ENCODE assay signal across 1 cellular context in genomic region chr18:48933578-48934399, GRCh38.
TF ChIP-seq lines count a peak whose summit lies in the region.

No MANE protein-coding gene starts in this region.

TF ChIP-seq in K562, 482 proteins besides CTCF, POLR2A, EP300 and RAD21 (continued from another document):
- TF ChIP-seq KDM1A (IDR thresholded peaks at IDR 0.05) (peak in 1 of 2 experiments; percentile 48; a peak in 2 of 4 replicates), ZBTB9 (CRISPR knock-in tag; IDR thresholded peaks at IDR 0.05) (no peak), SMARCC2 (IDR thresholded peaks at IDR 0.05; ENCODE audit: low read depth) (no peak), ZEB2 (IDR thresholded peaks at IDR 0.05) (peak; percentile 45; the same call in 1 of the 2 replicates), ARID1B (IDR thresholded peaks at IDR 0.05) (peak; percentile 87), NFE2L1 (tag; IDR thresholded peaks at IDR 0.05; ENCODE audit: borderline replicate concordance, low read depth) (no peak), ZNF395 (CRISPR knock-in tag; IDR thresholded peaks at IDR 0.05) (peak; percentile 69), NUFIP1 (IDR thresholded peaks at IDR 0.05; ENCODE audit: partially characterized antibody) (no peak), GATAD2A (IDR thresholded peaks at IDR 0.05) (0 out of 2 replicates have a peak, but pooled peaks have one; percentile 22), CBFA2T2 (conservative IDR thresholded peaks at IDR 0.05) (peak; percentile 63), ZC3H11A (IDR thresholded peaks at IDR 0.05; ENCODE audit: low read depth, low read length) (no peak), RCOR1 (IDR thresholded peaks at IDR 0.05; ENCODE audit: borderline replicate concordance in 1 of 2, low read depth in 2 of 2, low read length in 2 of 2) (peak in 1 of 2 experiments; percentile 88; a peak in 2 of 4 replicates), ATF3 (IDR thresholded peaks at IDR 0.05) (0 out of 2 replicates have a peak, but pooled peaks have one; percentile 6), ATF3 (CRISPR knock-in tag; conservative IDR thresholded peaks at IDR 0.05) (no peak), RB1 (IDR thresholded peaks at IDR 0.05; ENCODE audit: low read depth) (no peak), ZNF263 (CRISPR knock-in tag; IDR thresholded peaks at IDR 0.05; ENCODE audit: borderline replicate concordance) (0 out of 2 replicates have a peak, but pooled peaks have one; percentile 32), ZNF3 (CRISPR knock-in tag; IDR thresholded peaks at IDR 0.05) (no peak), USF2 (CRISPR knock-in tag; IDR thresholded peaks at IDR 0.05) (no peak), SPI1 (IDR thresholded peaks at IDR 0.05; ENCODE audit: borderline replicate concordance, low read depth, low read length) (peak; percentile 17; the same call in 1 of the 2 replicates), SMARCE1 (IDR thresholded peaks at IDR 0.05) (peak; percentile 44; the same call in 1 of the 2 replicates), VEZF1 (CRISPR knock-in tag; IDR thresholded peaks at IDR 0.05) (peak; percentile 44; the same call in 1 of the 2 replicates), SMARCA4 (IDR thresholded peaks at IDR 0.05) (peak; percentile 64), E2F6 (IDR thresholded peaks at IDR 0.05; ENCODE audit: borderline replicate concordance in 1 of 2, extremely low read depth in 1 of 2, insufficient read depth in 1 of 2, insufficient read length in 1 of 2, low read depth in 1 of 2, low read length in 1 of 2, poor library complexity in 1 of 2, severe bottlenecking in 1 of 2) (no peak), ZNF24 (IDR thresholded peaks at IDR 0.05) (no peak), SFPQ (IDR thresholded peaks at IDR 0.05; ENCODE audit: low read depth, low read length) (no peak), TSC22D4 (tag; IDR thresholded peaks at IDR 0.05) (no peak), TCF3 (CRISPR knock-in tag; IDR thresholded peaks at IDR 0.05) (peak; percentile 71), SP1 (CRISPR knock-in tag; IDR thresholded peaks at IDR 0.05) (0 out of 2 replicates have a peak, but pooled peaks have one; percentile 23), MCM3 (IDR thresholded peaks at IDR 0.05) (no peak), TEAD2 (tag; IDR thresholded peaks at IDR 0.05) (no peak), FOXA3 (CRISPR knock-in tag; conservative IDR thresholded peaks at IDR 0.05 in 1 of 2, IDR thresholded peaks at IDR 0.05 in 1 of 2) (no peak), SOX6 (IDR thresholded peaks at IDR 0.05) (peak; percentile 89), MAX (CRISPR knock-in tag; IDR thresholded peaks at IDR 0.05) (peak; percentile 18; the same call in 1 of the 2 replicates), ZBTB11 (CRISPR knock-in tag; IDR thresholded peaks at IDR 0.05) (peak in 1 of 3 experiments; percentile 57; a peak in 1 of 6 replicates), MTA3 (IDR thresholded peaks at IDR 0.05; ENCODE audit: borderline replicate concordance) (0 out of 2 replicates have a peak, but pooled peaks have one; percentile 28), ZNF551 (CRISPR knock-in tag; IDR thresholded peaks at IDR 0.05) (no peak), CREM (IDR thresholded peaks at IDR 0.05; ENCODE audit: low read depth) (peak; percentile 36; the same call in 1 of the 2 replicates), ZNF780A (CRISPR knock-in tag; IDR thresholded peaks at IDR 0.05) (no peak), NCOR1 (IDR thresholded peaks at IDR 0.05) (peak; percentile 46), CXXC5 (CRISPR knock-in tag; IDR thresholded peaks at IDR 0.05) (peak; percentile 21; the same call in 1 of the 2 replicates), CTBP1 (IDR thresholded peaks at IDR 0.05; ENCODE audit: borderline replicate concordance) (peak; percentile 71), JUND (IDR thresholded peaks at IDR 0.05; ENCODE audit: borderline replicate concordance, low read depth, low read length) (peak; percentile 17; the same call in 1 of the 2 replicates), JUND (tag; IDR thresholded peaks at IDR 0.05; ENCODE audit: borderline replicate concordance, low read depth, low read length) (peak; percentile 35; the same call in 1 of the 3 replicates), ATF7 (IDR thresholded peaks at IDR 0.05) (peak; percentile 51; the same call in 1 of the 2 replicates), ID3 (CRISPR knock-in tag; IDR thresholded peaks at IDR 0.05) (no peak), ID3 (tag; IDR thresholded peaks at IDR 0.05) (no peak), HES1 (IDR thresholded peaks at IDR 0.05; ENCODE audit: low read depth) (no peak), TEAD4 (IDR thresholded peaks at IDR 0.05; ENCODE audit: low read length) (peak; percentile 66), TEAD4 (CRISPR knock-in tag; IDR thresholded peaks at IDR 0.05; ENCODE audit: borderline replicate concordance) (no peak), PCBP1 (IDR thresholded peaks at IDR 0.05; ENCODE audit: low read depth, low read length, poor library complexity, severe bottlenecking) (no peak), DPF2 (IDR thresholded peaks at IDR 0.05) (peak; percentile 48; the same call in 1 of the 2 replicates)
